ENCODE assay signal across 8 cellular contexts in genomic region chr14:39988939-39989338, GRCh38.
A peak's percentile ranks its signal among the peaks of the same experiment; 100 is the strongest.
DNase-seq lines count a peak whose midpoint lies in the region; ATAC-seq and TF ChIP-seq lines count a peak whose summit lies in the region.

No MANE protein-coding gene starts in this region.

- H3K9me2 ChIP-seq in neural cell (ENCODE audit: insufficient read depth, low read length): no peaks in the 10 kb centered on the region

- no peak overlapping the region for H3K4me2 ChIP-seq in neural cell (ENCODE audit: low read length)

- H3K36me3 Mint-ChIP-seq in brain: no peaks in the 10 kb centered on the region
- no peaks in the 10 kb centered on the region for H3K36me3 Mint-ChIP-seq in activated T-helper 2 cell treated with anti-CD3 and anti-CD28 coated beads, Interferon-gamma antibody, Interleukin-2, Interleukin-4, amounts not matched to agents 10 μg/mL and 5 μg/mL and 100 μg/mL, durations not matched to agents 14 hours and 24 hours and 36 hours (ENCODE audit: low read depth)

- intact Hi-C loops in activated T-helper 2 cell treated with anti-CD3 and anti-CD28 coated beads, Interferon-gamma antibody, Interleukin-2, Interleukin-4, amounts not matched to agents 10 μg/mL and 5 μg/mL and 100 μg/mL, durations not matched to agents 14 hours and 24 hours and 36 hours (cut with micrococcal nuclease): no loop called here
- intact Hi-C loops in left cardiac atrium (cut with DNase I) (no loop called here), adrenal gland (cut with DNase I) (no loop called here)

- no peak overlapping the region for H3K9ac ChIP-seq in neural cell (ENCODE audit: low read length)

- H3K36me3 ChIP-seq in neural cell (ENCODE audit: insufficient read depth, low read length) (no peaks in the 10 kb centered on the region), adrenal gland (replicated peaks in 1 of 2) (no peaks in the 10 kb centered on the region)

- no peak for ATAC-seq in left cardiac atrium

- no peak for TF ChIP-seq POLR2A in adrenal gland (IDR thresholded peaks at IDR 0.05)

- TF ChIP-seq RAD21 in neural cell (conservative IDR thresholded peaks at IDR 0.05): peak; percentile 95

- H3K27me3 Mint-ChIP-seq in brain: peaks cover 10% of the 10 kb centered on the region
- H3K27me3 Mint-ChIP-seq in activated T-helper 2 cell treated with anti-CD3 and anti-CD28 coated beads, Interferon-gamma antibody, Interleukin-2, Interleukin-4, amounts not matched to agents 10 μg/mL and 5 μg/mL and 100 μg/mL, durations not matched to agents 14 hours and 24 hours and 36 hours (ENCODE audit: low read depth): no peaks in the 10 kb centered on the region

- 19 to 29% (median 24%) methylated on average over 2 of the region's 2 CpGs for WGBS in adrenal gland, 4 donors

- H3K9me3 ChIP-seq in neural cell (ENCODE audit: low read length) (no peaks in the 10 kb centered on the region), adrenal gland (replicated peaks in 1 of 3) (no peaks in the 10 kb centered on the region)

- H3K27me3 ChIP-seq in neural cell (ENCODE audit: insufficient read depth, low read depth, low read length): no peaks in the 10 kb centered on the region
- no peaks in the 10 kb centered on the region for H3K27me3 ChIP-seq in adrenal gland

- DNase-seq in NOMO-1 treated with DMSO at 0.1 percent for 48 hours (lab: John Stamatoyannopoulos, UW; ENCODE audit: unreplicated experiment) (peak; percentile 39), NOMO-1 treated with dmso at 0.1 percent for 144 hours (lab: John Stamatoyannopoulos, UW; ENCODE audit: unreplicated experiment) (no peak), NCI-H2196 (lab: John Stamatoyannopoulos, UW; ENCODE audit: unreplicated experiment) (peak; percentile 37), left cardiac atrium (no peak), adrenal gland (no peak)
- no peak for DNase-seq in activated T-helper 2 cell treated with anti-CD3 and anti-CD28 coated beads, Interferon-gamma antibody, Interleukin-2, Interleukin-4, amounts not matched to agents 10 μg/mL and 5 μg/mL and 100 μg/mL, durations not matched to agents 14 hours and 24 hours and 36 hours (ENCODE audit: low spot score)

- no peaks in the 10 kb centered on the region for H3K4me1 Mint-ChIP-seq in brain
- no peaks in the 10 kb centered on the region for H3K4me1 Mint-ChIP-seq in activated T-helper 2 cell treated with anti-CD3 and anti-CD28 coated beads, Interferon-gamma antibody, Interleukin-2, Interleukin-4, amounts not matched to agents 10 μg/mL and 5 μg/mL and 100 μg/mL, durations not matched to agents 14 hours and 24 hours and 36 hours (ENCODE audit: low read depth)

- H3K27ac ChIP-seq in neural cell (ENCODE audit: low read length): no peak overlapping the region
- H3K27ac ChIP-seq in adrenal gland: no peak overlapping the region

- H3K4me3 ChIP-seq in neural cell (ENCODE audit: low read length) (no peak overlapping the region), adrenal gland (no peak overlapping the region)

- H3K27ac Mint-ChIP-seq in brain: no peak overlapping the region
- H3K27ac Mint-ChIP-seq in activated T-helper 2 cell treated with anti-CD3 and anti-CD28 coated beads, Interferon-gamma antibody, Interleukin-2, Interleukin-4, amounts not matched to agents 10 μg/mL and 5 μg/mL and 100 μg/mL, durations not matched to agents 14 hours and 24 hours and 36 hours: no peak overlapping the region

- no peaks in the 10 kb centered on the region for H3F3A ChIP-seq in neural cell (ENCODE audit: insufficient read depth, low read length, poor library complexity, severe bottlenecking)

- TF ChIP-seq CTCF in brain (conservative IDR thresholded peaks at IDR 0.05) (peak; percentile 72 to 84), neural cell (IDR thresholded peaks at IDR 0.05; ENCODE audit: poor library complexity, severe bottlenecking) (peak; percentile 85), adrenal gland (IDR thresholded peaks at IDR 0.05) (peak in 2 of 6 experiments; percentile 29 to 35)

- no peaks in the 10 kb centered on the region for H3K4me1 ChIP-seq in adrenal gland (replicated peaks in 1 of 2)

- no peaks in the 10 kb centered on the region for H3K79me2 ChIP-seq in neural cell (replicated peaks; ENCODE audit: insufficient read depth, low read length)

- H4K20me1 ChIP-seq in neural cell (ENCODE audit: insufficient read depth): no peaks in the 10 kb centered on the region

- no peak overlapping the region for H2AFZ ChIP-seq in neural cell (ENCODE audit: low read depth, low read length)

- H3K4me3 Mint-ChIP-seq in brain: no peak overlapping the region
- no peak overlapping the region for H3K4me3 Mint-ChIP-seq in activated T-helper 2 cell treated with anti-CD3 and anti-CD28 coated beads, Interferon-gamma antibody, Interleukin-2, Interleukin-4, amounts not matched to agents 10 μg/mL and 5 μg/mL and 100 μg/mL, durations not matched to agents 14 hours and 24 hours and 36 hours (ENCODE audit: low read depth)

- no peak for TF ChIP-seq EP300 in neural cell (conservative IDR thresholded peaks at IDR 0.05; ENCODE audit: poor library complexity, severe bottlenecking)

- H3K9me3 Mint-ChIP-seq in brain: peaks cover 4 to 15% (median 9%) of the 10 kb centered on the region in 5 experiments
- peaks cover 3% of the 10 kb centered on the region for H3K9me3 Mint-ChIP-seq in activated T-helper 2 cell treated with anti-CD3 and anti-CD28 coated beads, Interferon-gamma antibody, Interleukin-2, Interleukin-4, amounts not matched to agents 10 μg/mL and 5 μg/mL and 100 μg/mL, durations not matched to agents 14 hours and 24 hours and 36 hours

TF ChIP-seq in neural cell, 6 proteins besides CTCF, POLR2A, EP300 and RAD21:
- peak; percentile 94 for TF ChIP-seq SMC3 (conservative IDR thresholded peaks at IDR 0.05; ENCODE audit: poor library complexity)
- no peak for TF ChIP-seq TAF1 (IDR thresholded peaks at IDR 0.05; ENCODE audit: low read depth)

Comparison
In these comparisons a context has a peak if more than half of its experiments do, and no peak if none do; other contexts are left out.
1. DNase-seq: peak in NOMO-1 treated with DMSO at 0.1 percent for 48 hours (single experiment) and NCI-H2196 (single experiment); none in NOMO-1 treated with dmso at 0.1 percent for 144 hours (single experiment), activated T-helper 2 cell treated with anti-CD3 and anti-CD28 coated beads, Interferon-gamma antibody, Interleukin-2, Interleukin-4, amounts not matched to agents 10 μg/mL and 5 μg/mL and 100 μg/mL, durations not matched to agents 14 hours and 24 hours and 36 hours (single experiment), left cardiac atrium (single experiment) and adrenal gland (0 of 7).